In the genomic region with DNA sequence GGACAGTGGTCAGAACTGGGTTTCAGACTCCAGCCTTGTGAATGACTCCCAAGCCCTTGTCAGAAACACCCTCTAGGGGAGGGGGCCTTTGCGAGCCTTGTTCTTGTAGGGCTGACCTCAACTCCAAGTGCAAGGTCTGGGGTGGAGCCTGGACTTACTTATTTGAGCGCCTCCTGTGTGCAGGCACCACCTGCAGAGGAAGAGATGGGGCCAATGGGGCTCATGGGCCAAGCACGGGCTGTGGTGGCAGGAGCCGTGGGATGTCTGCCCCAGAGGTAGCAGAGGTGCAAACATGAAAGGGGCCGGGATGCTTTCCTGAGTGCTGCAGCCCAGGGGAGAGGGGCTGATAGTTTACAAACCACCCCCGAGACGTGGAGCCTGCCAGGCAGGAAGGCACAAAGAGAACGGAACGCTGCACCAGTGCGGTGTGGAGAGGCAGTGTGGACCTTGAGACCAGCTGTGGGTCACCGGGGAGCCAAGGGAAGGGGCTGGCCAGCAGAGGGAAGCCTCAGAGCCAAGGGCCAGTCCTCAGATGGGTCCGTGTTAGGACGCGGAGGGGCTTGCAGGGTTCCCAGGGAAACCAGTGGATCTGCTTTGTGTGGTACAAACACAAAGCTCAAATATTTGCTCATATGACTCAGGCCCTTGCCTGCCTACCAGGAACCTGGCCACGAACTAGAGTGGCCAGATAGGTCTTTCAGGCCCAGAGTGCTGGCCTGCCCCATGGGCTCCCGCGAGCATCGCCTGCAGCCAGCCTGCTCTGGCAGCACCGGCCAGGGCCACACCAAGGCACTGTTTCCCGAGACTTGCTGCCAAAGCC, we compare ENCODE assay signal across 10 cellular contexts. TPM values are rescaled to one million over a fixed set of nuclear protein-coding genes. Genes with fewer than 3 reads are reported as not detected.
DNase-seq lines count a peak whose midpoint lies in the region; ATAC-seq and TF ChIP-seq lines count a peak whose summit lies in the region.
"Had no signal": no experiment of that assay in that cellular context is flagged by ENCODE, and none has a peak within 500 bp of the region (broad histone marks: within the 10 kb centered on the region; RNA-seq: fewer than 3 reads in every experiment).

No MANE protein-coding gene starts in this region.

- no peak overlapping the region for H3K4me3 ChIP-seq in mucosa of descending colon

- H3K36me3 ChIP-seq in mucosa of descending colon (ENCODE audit: low read depth) = no peaks in the 10 kb centered on the region

- H3K4me1 ChIP-seq in mucosa of descending colon (ENCODE audit: low read depth) = no peaks in the 10 kb centered on the region

- TF ChIP-seq CTCF in mucosa of descending colon (IDR thresholded peaks at IDR 0.05) = no peak

- intact Hi-C loops in mucosa of descending colon (cut with DNase I, micrococcal nuclease) = no loop called here

- peak; percentile 69 for ATAC-seq in mucosa of descending colon

- peak overlapping the region; percentile 28 for H3K27ac ChIP-seq in caudate nucleus (ENCODE audit: low read depth, low read length)

- H3K9me3 ChIP-seq in mucosa of descending colon = no peaks in the 10 kb centered on the region

- DNase-seq in DMS53 treated with DMSO at 0.1 percent for 48 hours (lab: John Stamatoyannopoulos, UW; ENCODE audit: unreplicated experiment) (peak; percentile 97), LoVo (ENCODE audit: low spot score) (peak; percentile 6), caudate nucleus (lab: John Stamatoyannopoulos, UW) (peak in 3 of 61 donors; percentile 12 to 32 (median 31)), mucosa of descending colon (no peak), DMS 273 (lab: John Stamatoyannopoulos, UW; ENCODE audit: unreplicated experiment) (no peak), RPMI8226 (no peak), putamen (ENCODE audit: low spot score) (no peak), NOMO-1 treated with dmso at 0.1 percent for 144 hours (lab: John Stamatoyannopoulos, UW; ENCODE audit: unreplicated experiment) (no peak)
- DNase-seq: activated effector memory CD4-positive, alpha-beta T cell treated with Interleukin-2 at 50 U/mL for 16 hours; DMS79 treated with DMSO at 0.1 percent for 48 hours had no signal

RNA-seq across cellular contexts. Expression of gene TADA2B, which starts 8.7 kb away (rescaled TPM):
- total RNA-seq in mucosa of descending colon = 10 to 100 TPM; 22.2 to 32.7 (median 27.6) TPM

RNA-seq across cellular contexts. Expression of gene GRPEL1, which starts 33.4 kb away (rescaled TPM):
- total RNA-seq in mucosa of descending colon = 10 to 100 TPM; 27.5 to 31.5 (median 28.4) TPM

Comparison
In these comparisons a context has a peak if more than half of its experiments do, and no peak if none do; other contexts are left out.
1. DNase-seq: peak in DMS53 treated with DMSO at 0.1 percent for 48 hours (single experiment) and LoVo (single experiment); none in mucosa of descending colon (0 of 3), DMS 273 (single experiment), RPMI8226 (single experiment), putamen (single experiment) and NOMO-1 treated with dmso at 0.1 percent for 144 hours (single experiment).